30 cellular contexts compared by ENCODE assay signal in genomic region chr5:173051746-173052145, GRCh38. TPM values are rescaled to one million over a fixed set of nuclear protein-coding genes. Genes with fewer than 3 reads are reported as not detected.
DNase-seq lines count a peak whose midpoint lies in the region; ATAC-seq and TF ChIP-seq lines count a peak whose summit lies in the region.
"Had no signal": no experiment of that assay in that cellular context is flagged by ENCODE, and none has a peak within 500 bp of the region (broad histone marks: within the 10 kb centered on the region; RNA-seq: fewer than 3 reads in every experiment).

No MANE protein-coding gene starts in this region.

- no peak for ATAC-seq in activated naive CD8-positive, alpha-beta T cell treated with anti-CD3 and anti-CD28 coated beads, Interleukin-2, amount 50 U/mL, for 24 hours
- ATAC-seq in Panc1 (no peak), HG02763 (IDR thresholded peaks at IDR 0.05; ENCODE audit: unreplicated experiment) (no peak), left lobe of liver (no peak)
- ATAC-seq: heart left ventricle; Right ventricle myocardium inferior; sciatic nerve; stimulated activated naive B cell treated with anti-CD40 and anti-IgM and Interleukin-4, amounts not matched to agents 10 μg/mL and 1 μg/mL and 100 μg/mL, for 72 hours had no signal

- peaks cover 19% of the 10 kb centered on the region for H3K4me1 ChIP-seq in Panc1 (ENCODE audit: control insufficient read depth, insufficient read depth, low read length)

- H3K27me3 Mint-ChIP-seq in activated naive CD8-positive, alpha-beta T cell treated with anti-CD3 and anti-CD28 coated beads, Interleukin-2, amount 50 U/mL, for 24 hours: peaks cover 2% of the 10 kb centered on the region
- H3K27me3 Mint-ChIP-seq in activated naive CD8-positive, alpha-beta T cell treated with anti-CD3 and anti-CD28 coated beads for 36 hours: no peaks in the 10 kb centered on the region

- no TSS peak for BruUV-seq in Panc1 (replicated peaks; lab: Mats Ljungman, UMichigan)

- no peak overlapping the region for H3K4me3 Mint-ChIP-seq in activated naive CD8-positive, alpha-beta T cell treated with anti-CD3 and anti-CD28 coated beads, Interleukin-2, amount 50 U/mL, for 24 hours
- H3K4me3 Mint-ChIP-seq in activated naive CD8-positive, alpha-beta T cell treated with anti-CD3 and anti-CD28 coated beads for 36 hours: no peak overlapping the region
- H3K4me3 Mint-ChIP-seq: CD14-positive monocyte; central memory CD8-positive, alpha-beta T cell; H9; immature natural killer cell; stimulated activated naive B cell treated with anti-CD40 and anti-IgM and Interleukin-4, amounts not matched to agents 10 μg/mL and 1 μg/mL and 100 μg/mL, for 72 hours had no signal

- intact Hi-C loops in Panc1 (cut with micrococcal nuclease; ENCODE audit: unreplicated experiment): loop anchor here (10.0 kb wide), 1 partner anchor 67 kb away; the partner anchor contains the start of gene ATP6V0E1

- POLR2A ChIA-PET in Panc1 (lab: Charles Lee): no interaction called here

- H3K27ac Mint-ChIP-seq in activated naive CD8-positive, alpha-beta T cell treated with anti-CD3 and anti-CD28 coated beads, Interleukin-2, amount 50 U/mL, for 24 hours: peak overlapping the region; percentile 9
- no peak overlapping the region for H3K27ac Mint-ChIP-seq in activated naive CD8-positive, alpha-beta T cell treated with anti-CD3 and anti-CD28 coated beads for 36 hours
- H3K27ac Mint-ChIP-seq: CD14-positive monocyte; H9; immature natural killer cell; stimulated activated naive B cell treated with anti-CD40 and anti-IgM and Interleukin-4, amounts not matched to agents 10 μg/mL and 1 μg/mL and 100 μg/mL, for 72 hours had no signal

- TF ChIP-seq CTCF in Panc1 (IDR thresholded peaks at IDR 0.05): no peak

- H3K27ac ChIP-seq in Panc1 (ENCODE audit: low read length): peak overlapping the region; percentile 14; the same call in 1 of the 2 replicates
- H3K27ac ChIP-seq: 22Rv1, heart left ventricle, tibial nerve, WERI-Rb-1 had no signal

- in situ Hi-C loops in Panc1 (cut with HindIII; ENCODE audit: low pct_unique_long_range_greater_than_20kb, low sequenced_read_pairs): no loop called here

- CTCF ChIA-PET in Panc1 (lab: Charles Lee): no interaction called here

- no peaks in the 10 kb centered on the region for H3K9me3 Mint-ChIP-seq in activated naive CD8-positive, alpha-beta T cell treated with anti-CD3 and anti-CD28 coated beads, Interleukin-2, amount 50 U/mL, for 24 hours
- H3K9me3 Mint-ChIP-seq in activated naive CD8-positive, alpha-beta T cell treated with anti-CD3 and anti-CD28 coated beads for 36 hours: no peaks in the 10 kb centered on the region
- H3K9me3 Mint-ChIP-seq: CD14-positive monocyte; central memory CD8-positive, alpha-beta T cell; H9; immature natural killer cell; stimulated activated naive B cell treated with anti-CD40 and anti-IgM and Interleukin-4, amounts not matched to agents 10 μg/mL and 1 μg/mL and 100 μg/mL, for 72 hours had no signal

- no peaks in the 10 kb centered on the region for H3K9me3 ChIP-seq in Panc1 (ENCODE audit: control insufficient read depth, insufficient read depth, low read depth, low read length)
- H3K9me3 ChIP-seq: esophagus squamous epithelium, heart left ventricle, tibial nerve had no signal

- no peaks in the 10 kb centered on the region for H3K27me3 ChIP-seq in Panc1 (ENCODE audit: control insufficient read depth, insufficient read depth, low read length)
- H3K27me3 ChIP-seq: esophagus squamous epithelium, heart left ventricle, tibial nerve had no signal

- no peak for DNase-seq in activated naive CD8-positive, alpha-beta T cell treated with anti-CD3 and anti-CD28 coated beads, Interleukin-2, amount 50 U/mL, for 24 hours
- DNase-seq in activated naive CD8-positive, alpha-beta T cell treated with anti-CD3 and anti-CD28 coated beads for 36 hours: no peak
- DNase-seq in Panc1 (ENCODE audit: low read depth, low spot score): no peak
- DNase-seq in hepatic stellate cell (ENCODE audit: low spot score): peak; percentile 64
- DNase-seq in SHP77 treated with DMSO at 0.1 percent for 48 hours (lab: John Stamatoyannopoulos, UW): no peak
- no peak for DNase-seq in NCI-H524 (lab: John Stamatoyannopoulos, UW)
- DNase-seq in left lobe of liver (ENCODE audit: low spot score): no peak
- DNase-seq: activated CD4-positive, alpha-beta T cell treated with anti-CD3 and anti-CD28 coated beads, Interleukin-2, amount 50 U/mL, for 4 hours; activated gamma-delta T cell; anterior cingulate cortex; DMS 273 treated with DMSO at 0.1 percent for 48 hours; effector CD8-positive, alpha-beta T cell; esophagus squamous epithelium; H9; heart left ventricle; immature natural killer cell; KBM-7; NCI-H1092 treated with DMSO at 0.1 percent for 48 hours; NCI-H2029 treated with DMSO at 0.1 percent for 48 hours; NCI-H510A; stimulated activated naive B cell treated with anti-CD40 and anti-IgM and Interleukin-4, amounts not matched to agents 10 μg/mL and 1 μg/mL and 100 μg/mL, for 72 hours; WERI-Rb-1 had no signal

- peaks cover 26% of the 10 kb centered on the region for H3K4me1 Mint-ChIP-seq in activated naive CD8-positive, alpha-beta T cell treated with anti-CD3 and anti-CD28 coated beads, Interleukin-2, amount 50 U/mL, for 24 hours
- peaks cover 23% of the 10 kb centered on the region for H3K4me1 Mint-ChIP-seq in activated naive CD8-positive, alpha-beta T cell treated with anti-CD3 and anti-CD28 coated beads for 36 hours

- H3K36me3 ChIP-seq in Panc1 (ENCODE audit: control insufficient read depth, insufficient read depth, low read length): no peaks in the 10 kb centered on the region; the same call in 1 of the 2 replicates
- H3K36me3 ChIP-seq: esophagus squamous epithelium, heart left ventricle, tibial nerve, WERI-Rb-1 had no signal

- no peak overlapping the region for H3K4me3 ChIP-seq in Panc1 (ENCODE audit: low read depth in 2 of 2, low read length in 2 of 2)
- H3K4me3 ChIP-seq: esophagus squamous epithelium, heart left ventricle, lung, tibial nerve had no signal

- H3K36me3 Mint-ChIP-seq in activated naive CD8-positive, alpha-beta T cell treated with anti-CD3 and anti-CD28 coated beads, Interleukin-2, amount 50 U/mL, for 24 hours (ENCODE audit: low read depth): no peaks in the 10 kb centered on the region
- no peaks in the 10 kb centered on the region for H3K36me3 Mint-ChIP-seq in activated naive CD8-positive, alpha-beta T cell treated with anti-CD3 and anti-CD28 coated beads for 36 hours
- H3K36me3 Mint-ChIP-seq: CD14-positive monocyte; immature natural killer cell; stimulated activated naive B cell treated with anti-CD40 and anti-IgM and Interleukin-4, amounts not matched to agents 10 μg/mL and 1 μg/mL and 100 μg/mL, for 72 hours had no signal

RNA-seq across cellular contexts. Expression of gene CREBRF, which starts 4.4 kb away (rescaled TPM):
- total RNA-seq in activated naive CD8-positive, alpha-beta T cell treated with anti-CD3 and anti-CD28 coated beads for 36 hours: 1 to 10 TPM; 8.6 to 8.8 TPM
- 9.0 TPM for total RNA-seq in Panc1 (2021; ENCODE audit: unreplicated experiment)
- polyA plus RNA-seq in Panc1 (2012; ENCODE audit: insufficient read length): 3.2 TPM
- 10.2 TPM for total RNA-seq in left lobe of liver
